ENCODE assay signal across 27 cellular contexts in the genomic region with DNA sequence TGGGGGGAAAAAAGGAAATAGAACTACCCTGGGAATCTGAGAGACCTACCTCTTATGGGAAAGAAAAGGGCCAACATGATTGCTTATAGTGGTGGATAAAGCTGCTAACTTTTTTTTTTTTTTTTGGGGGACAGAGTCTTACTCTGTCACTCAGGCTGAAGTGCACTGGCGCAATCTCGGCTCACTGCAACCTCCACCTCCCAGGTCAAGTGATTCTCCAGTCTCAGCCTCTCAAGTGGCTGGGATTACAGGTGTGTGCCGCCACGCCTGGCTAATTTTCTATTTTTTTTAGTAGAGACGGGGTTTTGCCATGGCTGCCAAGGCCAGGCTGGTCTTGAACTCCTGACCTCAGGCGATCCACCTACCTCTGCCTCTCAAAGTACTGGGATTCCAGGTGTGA.
"Had no signal": no experiment of that assay in that cellular context is flagged by ENCODE, and none has a peak within 500 bp of the region (broad histone marks: within the 10 kb centered on the region; RNA-seq: fewer than 3 reads in every experiment).

No MANE protein-coding gene starts in this region.

- H3K27me3 Mint-ChIP-seq: activated CD4-positive, alpha-beta T cell treated with anti-CD3 and anti-CD28 coated beads, Interleukin-2, amount 10 ng/mL, durations not matched to agents 24 days and 14 days; activated CD8-positive, alpha-beta T cell treated with anti-CD3 and anti-CD28 coated beads for 36 hours; activated naive CD8-positive, alpha-beta T cell treated with anti-CD3 and anti-CD28 coated beads for 36 hours; activated T-helper 17 cell treated with anti-CD3 and anti-CD28 coated beads, Interleukin-2, amount 50 U/mL, for 72 hours; central memory CD8-positive, alpha-beta T cell had no signal

- H3K27ac Mint-ChIP-seq: activated CD4-positive, alpha-beta T cell treated with anti-CD3 and anti-CD28 coated beads, Interleukin-2, amount 10 ng/mL, durations not matched to agents 24 days and 14 days; activated CD8-positive, alpha-beta T cell treated with anti-CD3 and anti-CD28 coated beads for 36 hours; activated naive CD8-positive, alpha-beta T cell treated with anti-CD3 and anti-CD28 coated beads for 36 hours; activated T-helper 17 cell treated with anti-CD3 and anti-CD28 coated beads, Interleukin-2, amount 50 U/mL, for 72 hours; T-helper 1 cell treated with Interleukin-12 subunit alpha and Interleukin-12 subunit beta and Interleukin-4 antibody, amounts not matched to agents 30 μg/mL and 1 μg/mL, for 36 hours; T-helper 2 cell treated with Interferon-gamma antibody and Interleukin-4, amounts not matched to agents 5 μg/mL and 100 μg/mL, for 36 hours had no signal

- H3K9me3 ChIP-seq: colonic mucosa, SJSA1, SK-N-SH had no signal

- H3K4me3 Mint-ChIP-seq: activated CD4-positive, alpha-beta T cell treated with anti-CD3 and anti-CD28 coated beads, Interleukin-2, amount 10 ng/mL, durations not matched to agents 24 days and 14 days; activated CD8-positive, alpha-beta T cell treated with anti-CD3 and anti-CD28 coated beads for 36 hours; activated naive CD8-positive, alpha-beta T cell treated with anti-CD3 and anti-CD28 coated beads for 36 hours; activated T-helper 17 cell treated with anti-CD3 and anti-CD28 coated beads, Interleukin-2, amount 50 U/mL, for 72 hours; central memory CD8-positive, alpha-beta T cell; T-helper 1 cell treated with Interleukin-12 subunit alpha and Interleukin-12 subunit beta and Interleukin-4 antibody, amounts not matched to agents 30 μg/mL and 1 μg/mL, for 36 hours; T-helper 2 cell treated with Interferon-gamma antibody and Interleukin-4, amounts not matched to agents 5 μg/mL and 100 μg/mL, for 36 hours had no signal

- H3K4me3 ChIP-seq: cardiac muscle cell, colonic mucosa, SJSA1 had no signal

- H3K27me3 ChIP-seq: cardiac muscle cell, colonic mucosa, SJSA1 had no signal

- H3K9ac ChIP-seq: KMS-11, SK-N-SH had no signal

- ATAC-seq: activated CD8-positive, alpha-beta T cell treated with anti-CD3 and anti-CD28 coated beads for 36 hours; activated T-helper 17 cell treated with anti-CD3 and anti-CD28 coated beads, Interleukin-2, amount 50 U/mL, for 72 hours; Panc1 had no signal

- H3K4me1 Mint-ChIP-seq: activated T-helper 17 cell treated with anti-CD3 and anti-CD28 coated beads, Interleukin-2, amount 50 U/mL, for 72 hours had no signal

- H3K27ac ChIP-seq: cardiac muscle cell, colonic mucosa, KMS-11, SJSA1 had no signal

- DNase-seq: activated CD4-positive, alpha-beta T cell treated with anti-CD3 and anti-CD28 coated beads, Interleukin-2, amount 10 ng/mL, durations not matched to agents 24 days and 14 days; activated CD4-positive, alpha-beta T cell treated with anti-CD3 and anti-CD28 coated beads, Interleukin-2, amount 50 U/mL, for 4 hours; activated CD8-positive, alpha-beta T cell treated with anti-CD3 and anti-CD28 coated beads for 36 hours; activated effector memory CD4-positive, alpha-beta T cell treated with anti-CD3 and anti-CD28 coated beads, Interleukin-2, amount 50 U/mL, for 16 hours; activated naive CD4-positive, alpha-beta T cell; activated naive CD4-positive, alpha-beta T cell treated with anti-CD3 and anti-CD28 coated beads, Interleukin-2, amount 50 U/mL, for 16 hours; activated naive CD8-positive, alpha-beta T cell treated with anti-CD3 and anti-CD28 coated beads for 36 hours; activated T-cell treated with anti-CD3 and anti-CD28 coated beads for 4 hours; activated T-cell treated with anti-CD3 and anti-CD28 coated beads, Interleukin-2, amount 50 U/mL, for 48 hours; amniotic stem cell; aorta; colonic mucosa; MM.1S; NCI-H1436 treated with DMSO at 0.1 percent for 48 hours; NCI-H1694 treated with DMSO at 0.1 percent for 48 hours; NCI-H446; NCI-H524 treated with DMSO at 0.1 percent for 48 hours; SHP77 treated with DMSO at 0.1 percent for 48 hours; SK-N-SH had no signal

- H3K4me1 ChIP-seq: colonic mucosa, SJSA1 had no signal

- H3K4me2 ChIP-seq: KMS-11, SK-N-SH had no signal

- H3K36me3 Mint-ChIP-seq: activated naive CD8-positive, alpha-beta T cell treated with anti-CD3 and anti-CD28 coated beads for 36 hours had no signal

- H3K36me3 ChIP-seq: cardiac muscle cell, colonic mucosa, SJSA1 had no signal

- H3K9me3 Mint-ChIP-seq: activated CD4-positive, alpha-beta T cell treated with anti-CD3 and anti-CD28 coated beads, Interleukin-2, amount 10 ng/mL, durations not matched to agents 24 days and 14 days; activated CD8-positive, alpha-beta T cell treated with anti-CD3 and anti-CD28 coated beads for 36 hours; activated naive CD8-positive, alpha-beta T cell treated with anti-CD3 and anti-CD28 coated beads for 36 hours; activated T-helper 17 cell treated with anti-CD3 and anti-CD28 coated beads, Interleukin-2, amount 50 U/mL, for 72 hours; central memory CD8-positive, alpha-beta T cell; T-helper 2 cell treated with Interferon-gamma antibody and Interleukin-4, amounts not matched to agents 5 μg/mL and 100 μg/mL, for 36 hours had no signal
